In the genomic region with DNA sequence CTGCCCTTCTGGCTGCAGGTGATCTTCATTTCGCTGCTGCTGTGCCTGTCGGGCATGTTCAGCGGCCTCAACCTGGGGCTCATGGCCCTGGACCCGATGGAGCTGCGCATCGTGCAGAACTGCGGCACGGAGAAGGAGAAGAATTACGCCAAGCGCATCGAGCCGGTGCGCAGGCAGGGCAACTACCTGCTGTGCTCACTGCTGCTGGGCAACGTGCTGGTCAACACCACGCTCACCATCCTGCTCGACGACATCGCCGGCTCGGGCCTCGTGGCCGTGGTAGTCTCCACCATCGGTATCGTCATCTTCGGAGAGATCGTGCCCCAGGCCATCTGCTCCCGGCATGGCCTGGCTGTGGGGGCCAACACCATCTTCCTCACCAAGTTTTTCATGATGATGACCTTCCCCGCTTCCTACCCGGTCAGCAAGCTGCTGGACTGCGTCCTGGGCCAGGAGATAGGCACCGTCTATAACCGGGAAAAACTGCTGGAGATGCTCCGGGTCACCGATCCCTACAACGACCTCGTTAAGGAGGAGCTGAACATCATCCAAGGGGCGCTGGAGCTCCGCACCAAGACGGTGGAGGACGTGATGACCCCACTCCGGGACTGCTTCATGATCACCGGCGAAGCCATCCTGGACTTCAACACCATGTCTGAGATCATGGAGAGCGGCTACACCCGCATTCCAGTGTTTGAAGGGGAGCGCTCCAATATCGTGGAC, we compare ENCODE assay signal across 8 cellular contexts. TPM values are rescaled to one million over a fixed set of nuclear protein-coding genes. Genes with fewer than 3 reads are reported as not detected.
DNase-seq lines count a peak whose midpoint lies in the region; ATAC-seq and TF ChIP-seq lines count a peak whose summit lies in the region.

No MANE protein-coding gene starts in this region.

- H4K8ac ChIP-seq in mesendoderm (ENCODE audit: low read depth, low read length) = no peak overlapping the region

- no peaks in the 10 kb centered on the region for H3K36me3 ChIP-seq in OCI-LY7 (ENCODE audit: insufficient read depth, low read length)
- no peaks in the 10 kb centered on the region for H3K36me3 ChIP-seq in mesendoderm (ENCODE audit: control insufficient read depth, insufficient read depth, low read length)
- H3K36me3 ChIP-seq in upper lobe of left lung = no peaks in the 10 kb centered on the region

- no peak overlapping the region for H2BK15ac ChIP-seq in mesendoderm (replicated peaks; ENCODE audit: low read depth)

- no peaks in the 10 kb centered on the region for H4K20me1 ChIP-seq in OCI-LY7 (ENCODE audit: insufficient read depth, low read length)

- H3K27me3 ChIP-seq in mesendoderm (ENCODE audit: insufficient read depth, low read length, poor library complexity) = no peaks in the 10 kb centered on the region
- H3K27me3 ChIP-seq in upper lobe of left lung = no peaks in the 10 kb centered on the region

- CTCF ChIA-PET in OCI-LY7 (lab: Charles Lee; ENCODE audit: unreplicated experiment) = no interaction called here

- TF ChIP-seq POLR2A in upper lobe of left lung (IDR thresholded peaks at IDR 0.05) = no peak

- no peak overlapping the region for H4K5ac ChIP-seq in mesendoderm (ENCODE audit: low read length)

- no CpG with 5 or more reads among the region's 47 CpGs for WGBS in mesendoderm (ENCODE audit: extremely low coverage, insufficient coverage, low lambda C conversion rate)
- 42 to 56% methylated on average over 17 to 40 of the region's 47 CpGs for WGBS in upper lobe of left lung, 2 donors

- H2AFZ ChIP-seq in OCI-LY7 (ENCODE audit: low read length) = peak overlapping the region; percentile 89

- no peak overlapping the region for H3K4ac ChIP-seq in mesendoderm (ENCODE audit: low read depth, low read length)

- no peak for ATAC-seq in upper lobe of left lung (ENCODE audit: low FRiP score in 2 of 2)

- H3K4me2 ChIP-seq in OCI-LY7 (ENCODE audit: low read length) (peak overlapping the region; percentile 79), mesendoderm (ENCODE audit: low read length) (peak overlapping the region; percentile 66)

- H3K79me2 ChIP-seq in OCI-LY7 (ENCODE audit: insufficient read depth, low read depth, low read length) (no peaks in the 10 kb centered on the region), mesendoderm (ENCODE audit: control insufficient read depth, insufficient read depth, low read length) (no peaks in the 10 kb centered on the region)

- BruUV-seq in OCI-LY7 (replicated peaks; lab: Mats Ljungman, UMichigan) = no TSS peak

- no peak for TF ChIP-seq EP300 in upper lobe of left lung (IDR thresholded peaks at IDR 0.05)

- peak overlapping the region; percentile 85 for H3K56ac ChIP-seq in mesendoderm (ENCODE audit: low read length)

- intact Hi-C loops in OCI-LY7 (cut with micrococcal nuclease; ENCODE audit: unreplicated experiment) = loop anchor here (2.0 to 5.0 kb wide), 4 partner anchors 273 to 563 kb away; partner anchors contain the start of genes ATP5MK, NT5C2 and PDCD11

- H2BK120ac ChIP-seq in mesendoderm (ENCODE audit: low read depth, low read length) = no peak overlapping the region

- no peak overlapping the region for H2BK5ac ChIP-seq in mesendoderm (ENCODE audit: low read length)

- H3K18ac ChIP-seq in mesendoderm (ENCODE audit: low read length) = no peak overlapping the region

- POLR2A ChIA-PET in OCI-LY7 (lab: Charles Lee) = no interaction called here

- no peaks in the 10 kb centered on the region for H3K9me3 ChIP-seq in OCI-LY7 (ENCODE audit: low read length)
- H3K9me3 ChIP-seq in upper lobe of left lung = no peaks in the 10 kb centered on the region

- peak overlapping the region; percentile 82 for H3K9ac ChIP-seq in mesendoderm (ENCODE audit: low read length)

- H3K27ac ChIP-seq in OCI-LY7 (ENCODE audit: low read depth, low read length, poor library complexity, severe bottlenecking) = no peak overlapping the region
- peak overlapping the region; percentile 80 to 94 for H3K27ac ChIP-seq in coronary artery
- H3K27ac ChIP-seq in mesendoderm (ENCODE audit: low read depth, low read length) = no peak overlapping the region
- peak overlapping the region in 2 of 4 donors; percentile 77 to 92 for H3K27ac ChIP-seq in upper lobe of left lung

- H3K9me2 ChIP-seq in OCI-LY7 (ENCODE audit: insufficient read depth, low read length) = no peaks in the 10 kb centered on the region

- H2AK5ac ChIP-seq in mesendoderm (ENCODE audit: low read length) = no peak overlapping the region

- H3K4me1 ChIP-seq in OCI-LY7 (ENCODE audit: insufficient read depth, low read length, poor library complexity, severe bottlenecking) = peaks cover 33% of the 10 kb centered on the region
- H3K4me1 ChIP-seq in mesendoderm (ENCODE audit: control insufficient read depth, low read depth, low read length) = peaks cover 6% of the 10 kb centered on the region
- H3K4me1 ChIP-seq in upper lobe of left lung = peaks cover 26 to 46% (median 40%) of the 10 kb centered on the region in 4 donors

- DNase-seq in GM03348 (ENCODE audit: low spot score) (peak; percentile 7), OCI-LY7 (ENCODE audit: low spot score) (no peak), coronary artery (ENCODE audit: low spot score) (peak; percentile 81), mesendoderm (peak; percentile 59), upper lobe of left lung (peak; percentile 25 to 82), pons (ENCODE audit: low spot score) (no peak), HCEC 1CT (no peak), NCI-H2107 treated with DMSO at 0.1 percent for 48 hours (lab: John Stamatoyannopoulos, UW; ENCODE audit: unreplicated experiment) (no peak)

- TF ChIP-seq CTCF in OCI-LY7 (conservative IDR thresholded peaks at IDR 0.05; ENCODE audit: low read length) (no peak), coronary artery (IDR thresholded peaks at IDR 0.05) (no peak), upper lobe of left lung (IDR thresholded peaks at IDR 0.05) (no peak)

- H3K23ac ChIP-seq in mesendoderm (ENCODE audit: low read length) = peak overlapping the region; percentile 94

- no peaks in the 10 kb centered on the region for H3K79me1 ChIP-seq in mesendoderm (ENCODE audit: low read length)

- H3K4me3 ChIP-seq in OCI-LY7 (ENCODE audit: low read depth, low read length, poor library complexity, severe bottlenecking) (peak overlapping the region; percentile 96), coronary artery (peak overlapping the region; percentile 96), mesendoderm (ENCODE audit: low read length) (peak overlapping the region; percentile 94), upper lobe of left lung (peak overlapping the region; percentile 80 to 99 (median 97))

RNA-seq across cellular contexts. Expression of gene CNNM2, which starts 1.3 kb away (rescaled TPM):
- 5.8 and 7.2 TPM in 2 replicates for total RNA-seq in OCI-LY7 (2014; rRNA removed; shearing (Covaris generic))
- 6.6 and 7.9 TPM in 2 replicates for total RNA-seq in OCI-LY7 (2022)
- 4.1 TPM for polyA plus RNA-seq in mesendoderm (2013, experiment 1 of 2)
- polyA plus RNA-seq in mesendoderm (2013, experiment 2 of 2) = 4.2 TPM
- total RNA-seq in upper lobe of left lung = 10 to 100 TPM in 4 of 6 donors, 1 to 10 TPM in 2; 6.4 to 33.5 (median 11.7) TPM

RNA-seq across cellular contexts. Expression of gene AS3MT, which starts 50.1 kb away (rescaled TPM):
- 0.59 TPM in 1 of 2 replicates, not detected in the other for total RNA-seq in OCI-LY7 (2014; rRNA removed; shearing (Covaris generic))
- total RNA-seq in OCI-LY7 (2022) (not detected in 2 replicates), upper lobe of left lung (1 to 10 TPM; 1.7 to 4.9 (median 2.3) TPM)
- 7.4 TPM for polyA plus RNA-seq in mesendoderm (2013, experiment 1 of 2)
- polyA plus RNA-seq in mesendoderm (2013, experiment 2 of 2) = 7.2 TPM

Comparison
In these comparisons a context has a peak if more than half of its experiments do, and no peak if none do; other contexts are left out.
1. DNase-seq: peak in GM03348 (single experiment), coronary artery (single experiment), mesendoderm (single experiment) and upper lobe of left lung (2 of 2); none in OCI-LY7 (single experiment), pons (single experiment), HCEC 1CT (single experiment) and NCI-H2107 treated with DMSO at 0.1 percent for 48 hours (single experiment).
2. H3K27ac ChIP-seq: peak in coronary artery (2 of 2); none in OCI-LY7 (single experiment) and mesendoderm (single experiment).
3. Peak in every context shown above with its lines, with median percentiles within 50 percentile points of each other: H3K4me3 ChIP-seq.